Comparison of ENCODE assay signal across 1 cellular context in the genomic region with DNA sequence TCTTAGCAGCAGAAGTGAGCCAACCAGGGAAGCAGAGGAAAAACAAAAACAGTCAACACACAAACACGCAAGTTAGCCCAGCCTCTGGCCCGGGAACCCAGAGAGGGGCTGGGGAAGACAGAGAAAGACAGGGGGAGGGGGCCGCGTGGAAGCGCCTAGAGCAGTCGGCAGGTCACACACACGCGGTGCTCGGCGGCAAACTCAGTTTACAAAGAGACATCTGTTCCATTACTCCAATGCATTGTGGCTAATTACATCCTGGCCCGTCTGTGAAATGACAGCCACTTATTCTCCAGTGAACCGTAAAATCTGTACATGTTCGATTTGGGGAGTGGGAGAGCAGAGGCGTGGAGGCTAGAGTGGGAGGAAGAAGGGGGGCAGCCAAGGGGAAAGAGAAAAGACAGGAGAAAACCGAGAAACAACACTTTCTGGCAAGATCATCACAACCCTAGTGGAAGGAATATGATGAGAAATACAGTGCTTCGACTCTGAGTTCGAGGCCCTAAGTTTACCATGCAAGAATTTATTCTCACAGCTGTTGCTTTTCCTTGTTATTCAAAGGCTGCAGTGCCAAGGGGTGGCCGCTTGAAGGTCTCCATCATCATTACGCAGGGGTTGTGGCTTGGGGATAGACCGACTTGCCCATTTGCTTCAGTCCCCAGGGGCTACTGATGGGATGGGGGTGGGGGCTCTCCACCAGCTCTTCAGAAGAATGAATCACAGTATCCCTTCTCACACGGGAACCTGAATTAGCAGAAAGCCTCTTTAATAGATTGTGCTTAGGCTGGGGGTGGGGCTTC.
TF ChIP-seq lines count a peak whose summit lies in the region.

No MANE protein-coding gene starts in this region.

TF ChIP-seq in HepG2, 621 proteins besides CTCF, POLR2A, EP300 and RAD21 (continued from another document):
- no peak for TF ChIP-seq PITX1 (CRISPR knock-in tag; IDR thresholded peaks at IDR 0.05)
- TF ChIP-seq, protein P1, sequence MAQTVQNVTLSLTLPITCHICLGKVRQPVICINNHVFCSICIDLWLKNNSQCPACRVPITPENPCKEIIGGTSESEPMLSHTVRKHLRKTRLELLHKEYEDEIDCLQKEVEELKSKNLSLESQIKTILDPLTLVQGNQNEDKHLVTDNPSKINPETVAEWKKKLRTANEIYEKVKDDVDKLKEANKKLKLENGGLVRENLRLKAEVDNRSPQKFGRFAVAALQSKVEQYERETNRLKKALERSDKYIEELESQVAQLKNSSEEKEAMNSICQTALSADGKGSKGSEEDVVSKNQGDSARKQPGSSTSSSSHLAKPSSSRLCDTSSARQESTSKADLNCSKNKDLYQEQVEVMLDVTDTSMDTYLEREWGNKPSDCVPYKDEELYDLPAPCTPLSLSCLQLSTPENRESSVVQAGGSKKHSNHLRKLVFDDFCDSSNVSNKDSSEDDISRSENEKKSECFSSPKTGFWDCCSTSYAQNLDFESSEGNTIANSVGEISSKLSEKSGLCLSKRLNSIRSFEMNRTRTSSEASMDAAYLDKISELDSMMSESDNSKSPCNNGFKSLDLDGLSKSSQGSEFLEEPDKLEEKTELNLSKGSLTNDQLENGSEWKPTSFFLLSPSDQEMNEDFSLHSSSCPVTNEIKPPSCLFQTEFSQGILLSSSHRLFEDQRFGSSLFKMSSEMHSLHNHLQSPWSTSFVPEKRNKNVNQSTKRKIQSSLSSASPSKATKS (CRISPR knock-in tag; IDR thresholded peaks at IDR 0.05): no peak
- TF ChIP-seq, protein P2, sequence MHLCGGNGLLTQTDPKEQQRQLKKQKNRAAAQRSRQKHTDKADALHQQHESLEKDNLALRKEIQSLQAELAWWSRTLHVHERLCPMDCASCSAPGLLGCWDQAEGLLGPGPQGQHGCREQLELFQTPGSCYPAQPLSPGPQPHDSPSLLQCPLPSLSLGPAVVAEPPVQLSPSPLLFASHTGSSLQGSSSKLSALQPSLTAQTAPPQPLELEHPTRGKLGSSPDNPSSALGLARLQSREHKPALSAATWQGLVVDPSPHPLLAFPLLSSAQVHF (CRISPR knock-in tag; IDR thresholded peaks at IDR 0.05): no peak
- no peak for TF ChIP-seq ZFP36L2 (CRISPR knock-in tag; IDR thresholded peaks at IDR 0.05)
- TF ChIP-seq IRF2 (CRISPR knock-in tag; IDR thresholded peaks at IDR 0.05): no peak
- TF ChIP-seq KDM6A (CRISPR knock-in tag; IDR thresholded peaks at IDR 0.05; ENCODE audit: low read depth): no peak
- TF ChIP-seq ZNF850 (CRISPR knock-in tag; conservative IDR thresholded peaks at IDR 0.05): no peak
- TF ChIP-seq NCOA2 (CRISPR knock-in tag; IDR thresholded peaks at IDR 0.05): no peak
- TF ChIP-seq, protein P3, sequence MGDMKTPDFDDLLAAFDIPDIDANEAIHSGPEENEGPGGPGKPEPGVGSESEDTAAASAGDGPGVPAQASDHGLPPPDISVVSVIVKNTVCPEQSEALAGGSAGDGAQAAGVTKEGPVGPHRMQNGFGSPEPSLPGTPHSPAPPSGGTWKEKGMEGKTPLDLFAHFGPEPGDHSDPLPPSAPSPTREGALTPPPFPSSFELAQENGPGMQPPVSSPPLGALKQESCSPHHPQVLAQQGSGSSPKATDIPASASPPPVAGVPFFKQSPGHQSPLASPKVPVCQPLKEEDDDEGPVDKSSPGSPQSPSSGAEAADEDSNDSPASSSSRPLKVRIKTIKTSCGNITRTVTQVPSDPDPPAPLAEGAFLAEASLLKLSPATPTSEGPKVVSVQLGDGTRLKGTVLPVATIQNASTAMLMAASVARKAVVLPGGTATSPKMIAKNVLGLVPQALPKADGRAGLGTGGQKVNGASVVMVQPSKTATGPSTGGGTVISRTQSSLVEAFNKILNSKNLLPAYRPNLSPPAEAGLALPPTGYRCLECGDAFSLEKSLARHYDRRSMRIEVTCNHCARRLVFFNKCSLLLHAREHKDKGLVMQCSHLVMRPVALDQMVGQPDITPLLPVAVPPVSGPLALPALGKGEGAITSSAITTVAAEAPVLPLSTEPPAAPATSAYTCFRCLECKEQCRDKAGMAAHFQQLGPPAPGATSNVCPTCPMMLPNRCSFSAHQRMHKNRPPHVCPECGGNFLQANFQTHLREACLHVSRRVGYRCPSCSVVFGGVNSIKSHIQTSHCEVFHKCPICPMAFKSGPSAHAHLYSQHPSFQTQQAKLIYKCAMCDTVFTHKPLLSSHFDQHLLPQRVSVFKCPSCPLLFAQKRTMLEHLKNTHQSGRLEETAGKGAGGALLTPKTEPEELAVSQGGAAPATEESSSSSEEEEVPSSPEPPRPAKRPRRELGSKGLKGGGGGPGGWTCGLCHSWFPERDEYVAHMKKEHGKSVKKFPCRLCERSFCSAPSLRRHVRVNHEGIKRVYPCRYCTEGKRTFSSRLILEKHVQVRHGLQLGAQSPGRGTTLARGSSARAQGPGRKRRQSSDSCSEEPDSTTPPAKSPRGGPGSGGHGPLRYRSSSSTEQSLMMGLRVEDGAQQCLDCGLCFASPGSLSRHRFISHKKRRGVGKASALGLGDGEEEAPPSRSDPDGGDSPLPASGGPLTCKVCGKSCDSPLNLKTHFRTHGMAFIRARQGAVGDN (CRISPR knock-in tag; IDR thresholded peaks at IDR 0.05): peak; percentile 21; the same call in 1 of the 2 replicates
- no peak for TF ChIP-seq JUN (CRISPR knock-in tag; IDR thresholded peaks at IDR 0.05)
- no peak for TF ChIP-seq FOXK2 (IDR thresholded peaks at IDR 0.05)
- 0 out of 2 replicates have a peak, but pooled peaks have one; percentile 1 for TF ChIP-seq CHD4 (IDR thresholded peaks at IDR 0.05; ENCODE audit: borderline replicate concordance, low read length)
- no peak for TF ChIP-seq TSC22D2 (CRISPR knock-in tag; IDR thresholded peaks at IDR 0.05; ENCODE audit: borderline replicate concordance)
- no peak for TF ChIP-seq ZNF775 (CRISPR knock-in tag; IDR thresholded peaks at IDR 0.05; ENCODE audit: borderline replicate concordance)
- TF ChIP-seq ZNF816 (CRISPR knock-in tag; IDR thresholded peaks at IDR 0.05; ENCODE audit: borderline replicate concordance): no peak
TF ChIP-seq in HepG2: peak in this region for 3.
